Comparison of ENCODE assay signal across 16 cellular contexts in genomic region chr9:119195521-119195920, GRCh38.
DNase-seq lines count a peak whose midpoint lies in the region; ATAC-seq, FAIRE-seq and TF ChIP-seq lines count a peak whose summit lies in the region.
"Had no signal": no experiment of that assay in that cellular context is flagged by ENCODE, and none has a peak within 500 bp of the region (broad histone marks: within the 10 kb centered on the region; RNA-seq: fewer than 3 reads in every experiment).

No MANE protein-coding gene starts in this region.

- H2BK15ac ChIP-seq in H1 (ENCODE audit: low read length): no peak overlapping the region
- H2BK15ac ChIP-seq in mesendoderm (replicated peaks; ENCODE audit: low read depth): no peak overlapping the region

- H3K4ac ChIP-seq in H1 (replicated peaks; ENCODE audit: insufficient read length, low read depth, low read length): no peak overlapping the region
- H3K4ac ChIP-seq in mesendoderm (ENCODE audit: low read depth, low read length): no peak overlapping the region

- H3K4me3 ChIP-seq in H7 (ENCODE audit: insufficient read depth, low read depth, low read length) (no peak overlapping the region), H1 (ENCODE audit: extremely low read depth in 1 of 4, insufficient read depth in 2 of 4, low read depth in 3 of 4, low read length in 4 of 4) (no peak overlapping the region; a peak in 1 of 8 replicates), mesendoderm (ENCODE audit: low read length) (no peak overlapping the region)
- H3K4me3 ChIP-seq: A549, HAP-1 had no signal

- H3K27ac ChIP-seq in H1 (ENCODE audit: low read depth, low read length) (no peak overlapping the region), mesendoderm (ENCODE audit: low read depth, low read length) (no peak overlapping the region)
- H3K27ac ChIP-seq: A549, C4-2B had no signal

- H3K79me2 ChIP-seq in H1 (ENCODE audit: control insufficient read depth in 1 of 2, insufficient read depth in 2 of 2, low read length in 2 of 2) (no peaks in the 10 kb centered on the region), mesendoderm (ENCODE audit: control insufficient read depth, insufficient read depth, low read length) (no peaks in the 10 kb centered on the region)

- FAIRE-seq in H1 (lab: Jason Lieb, UNC): peak; percentile 88
- FAIRE-seq: A549, D721Med, HepG2, HTR-8/SVneo had no signal

- H2BK5ac ChIP-seq in H1 (ENCODE audit: low read depth, low read length): no peak overlapping the region
- H2BK5ac ChIP-seq in mesendoderm (ENCODE audit: low read length): no peak overlapping the region

- no peak for TF ChIP-seq CTCF in H1 (IDR thresholded peaks at IDR 0.05; ENCODE audit: control extremely low read depth in 1 of 3, insufficient read depth in 1 of 3, low read depth in 1 of 3, low read length in 3 of 3)

- H2AFZ ChIP-seq in H1 (ENCODE audit: low read length): no peak overlapping the region

- POLR2A ChIA-PET in H1 (lab: Charles Lee; ENCODE audit: partially characterized antibody): interaction anchor here (1.4 kb wide), 1 partner anchor 27 kb away, joined by 3 read pairs; no protein-coding TSS in a partner anchor

- TF ChIP-seq EP300 in H1 (IDR thresholded peaks at IDR 0.05; ENCODE audit: borderline replicate concordance in 1 of 2, low read depth in 2 of 2, low read length in 2 of 2): no peak

- H3K4me1 ChIP-seq in H1 (replicated peaks in 1 of 4; ENCODE audit: control insufficient read depth in 3 of 4, insufficient read depth in 4 of 4, low read length in 3 of 4) (peaks cover 0 to 10% (median 3%) of the 10 kb centered on the region in 4 experiments; a peak in 4 of 7 replicates), mesendoderm (ENCODE audit: control insufficient read depth, low read depth, low read length) (no peaks in the 10 kb centered on the region)
- H3K4me1 ChIP-seq: A549, BE2C, HAP-1 had no signal

- peak; percentile 21 for DNase-seq in H7
- peak; percentile 11 for DNase-seq in NCI-H1417 treated with DMSO at 0.1 percent for 48 hours (lab: John Stamatoyannopoulos, UW)
- DNase-seq in H1 (ENCODE audit: low read depth in 1 of 2, low spot score in 2 of 2): no peak
- peak; percentile 87 for DNase-seq in mesendoderm
- DNase-seq: BE2C; CD4-positive, alpha-beta memory T cell; DMS53 had no signal

- peak; percentile 6 to 28; a peak in 2 of 4 replicates for TF ChIP-seq RAD21 in H1 (IDR thresholded peaks at IDR 0.05 in 1 of 2, conservative IDR thresholded peaks at IDR 0.05 in 1 of 2; ENCODE audit: low read depth in 2 of 2, low read length in 2 of 2)

- H4K20me1 ChIP-seq in H1 (replicated peaks in 1 of 2; ENCODE audit: control insufficient read depth in 1 of 2, insufficient read depth in 2 of 2, low read length in 2 of 2): no peaks in the 10 kb centered on the region

- H3K36me3 ChIP-seq in H7 (replicated peaks; ENCODE audit: control insufficient read depth, insufficient read depth, low read length): no peaks in the 10 kb centered on the region
- no peaks in the 10 kb centered on the region for H3K36me3 ChIP-seq in H1 (ENCODE audit: control insufficient read depth in 2 of 4, insufficient read depth in 4 of 4, low read length in 3 of 4)
- no peaks in the 10 kb centered on the region for H3K36me3 ChIP-seq in mesendoderm (ENCODE audit: control insufficient read depth, insufficient read depth, low read length)
- H3K36me3 ChIP-seq: BE2C, HAP-1 had no signal

- no peak for TF ChIP-seq POLR2A in H1 (IDR thresholded peaks at IDR 0.05; ENCODE audit: control extremely low read depth in 1 of 2, low read depth in 2 of 2, low read length in 2 of 2)

- H3K27me3 ChIP-seq in H7 (ENCODE audit: control insufficient read depth, insufficient read depth, low read length) (no peaks in the 10 kb centered on the region), H1 (replicated peaks in 1 of 4; ENCODE audit: control insufficient read depth in 3 of 4, extremely low read depth in 1 of 4, insufficient read depth in 3 of 4, low read length in 3 of 4) (no peaks in the 10 kb centered on the region), mesendoderm (ENCODE audit: insufficient read depth, low read length, poor library complexity) (no peaks in the 10 kb centered on the region)
- H3K27me3 ChIP-seq: BE2C had no signal

- no peak overlapping the region for H3K18ac ChIP-seq in H1 (ENCODE audit: extremely low read depth, low read length)
- H3K18ac ChIP-seq in mesendoderm (ENCODE audit: low read length): no peak overlapping the region

- H3K23ac ChIP-seq in H1 (ENCODE audit: insufficient read length) (no peak overlapping the region), mesendoderm (ENCODE audit: low read length) (no peak overlapping the region)

- CTCF ChIA-PET in H1 (lab: Charles Lee; ENCODE audit: partially characterized antibody): interaction anchor here (0.9 to 1.3 kb wide), 2 partner anchors 11 to 170 kb away, joined by 3 to 4 read pairs; no protein-coding TSS in a partner anchor

- H4K8ac ChIP-seq in H1 (ENCODE audit: extremely low read depth, insufficient read depth, low read length) (no peak overlapping the region), mesendoderm (ENCODE audit: low read depth, low read length) (no peak overlapping the region)

- no peak overlapping the region for H2BK20ac ChIP-seq in H1 (ENCODE audit: low read length)

- H3K9ac ChIP-seq in H1 (replicated peaks in 1 of 4; ENCODE audit: extremely low read depth in 1 of 4, low read depth in 3 of 4, low read length in 3 of 4) (no peak overlapping the region), mesendoderm (ENCODE audit: low read length) (no peak overlapping the region)

- H2BK120ac ChIP-seq in H1 (replicated peaks; ENCODE audit: low read depth, low read length) (no peak overlapping the region), mesendoderm (ENCODE audit: low read depth, low read length) (no peak overlapping the region)

- ATAC-seq in GM19035 (IDR thresholded peaks at IDR 0.05; ENCODE audit: unreplicated experiment): no peak
- ATAC-seq in HG03571 (IDR thresholded peaks at IDR 0.05; ENCODE audit: unreplicated experiment): no peak
- ATAC-seq in SK-N-SH treated with all-trans-retinoic acid at 6 μM for 48 hours: no peak
- ATAC-seq: A549, HepG2 had no signal

- no peak overlapping the region for H3K14ac ChIP-seq in H1 (ENCODE audit: insufficient read length)

- no peaks in the 10 kb centered on the region for H3K9me3 ChIP-seq in H1 (ENCODE audit: insufficient read depth in 2 of 2, low read depth in 1 of 2, low read length in 1 of 2)
- H3K9me3 ChIP-seq: A549, BE2C, HAP-1 had no signal

- no peak overlapping the region for H2BK12ac ChIP-seq in H1 (ENCODE audit: low read depth, low read length)

- 27% methylated on average over 2 of the region's 2 CpGs; no CpG with 5 or more reads in 1 of the 2 experiments for WGBS in H1 (ENCODE audit: extremely low coverage in 1 of 2, insufficient coverage in 1 of 2, insufficient read length in 1 of 2, insufficient replicate concordance in 2 of 2, low coverage in 1 of 2, low lambda C conversion rate in 2 of 2, missing lambda C conversion rate in 1 of 2), 2 experiments
- WGBS in mesendoderm (ENCODE audit: extremely low coverage, insufficient coverage, low lambda C conversion rate): no CpG with 5 or more reads among the region's 2 CpGs

- H2AK5ac ChIP-seq in H1 (ENCODE audit: low read depth, low read length): no peak overlapping the region
- no peak overlapping the region for H2AK5ac ChIP-seq in mesendoderm (ENCODE audit: low read length)

- H3K23me2 ChIP-seq in H1 (ENCODE audit: low read depth, low read length): no peaks in the 10 kb centered on the region

- peak overlapping the region; percentile 13 to 30; a peak in 2 of 4 replicates for H3K4me2 ChIP-seq in H1 (ENCODE audit: insufficient read depth in 1 of 2, low read depth in 2 of 2, low read length in 2 of 2)
- H3K4me2 ChIP-seq in mesendoderm (ENCODE audit: low read length): no peak overlapping the region
- H3K4me2 ChIP-seq: A549 had no signal

- H4K91ac ChIP-seq in H1 (replicated peaks; ENCODE audit: insufficient read length, low read length): no peak overlapping the region

- H3K79me1 ChIP-seq in H1 (ENCODE audit: low read depth, low read length) (no peaks in the 10 kb centered on the region), mesendoderm (ENCODE audit: low read length) (no peaks in the 10 kb centered on the region)

- H4K5ac ChIP-seq in H1 (ENCODE audit: insufficient read length, low read depth, low read length) (no peak overlapping the region), mesendoderm (ENCODE audit: low read length) (no peak overlapping the region)

- H3K56ac ChIP-seq in H1 (replicated peaks; ENCODE audit: insufficient read length, low read depth, low read length) (no peak overlapping the region), mesendoderm (ENCODE audit: low read length) (no peak overlapping the region)

TF ChIP-seq in H1, 55 proteins besides CTCF, POLR2A, EP300 and RAD21:
- 0 out of 2 replicates have a peak, but pooled peaks have one; percentile 58 for TF ChIP-seq TCF12 (IDR thresholded peaks at IDR 0.05; ENCODE audit: low read depth, low read length)
- 0 out of 4 replicates have a peak, but pooled peaks of 1 of the 2 experiments have one; percentile 61 for TF ChIP-seq HDAC2 (IDR thresholded peaks at IDR 0.05; ENCODE audit: borderline replicate concordance in 1 of 2, low read depth in 2 of 2, low read length in 2 of 2)
- TF ChIP-seq GTF2F1 (IDR thresholded peaks at IDR 0.05; ENCODE audit: borderline replicate concordance, low read depth, low read length): no peak

TF ChIP-seq in SK-N-SH treated with all-trans-retinoic acid at 6 μM for 48 hours, 23 proteins besides CTCF, POLR2A, EP300 and RAD21 (continues in another document):
- TF ChIP-seq ZFP3 (CRISPR knock-in tag; IDR thresholded peaks at IDR 0.05) (no peak), TSHZ2 (CRISPR knock-in tag; IDR thresholded peaks at IDR 0.05) (no peak), RARB (CRISPR knock-in tag; IDR thresholded peaks at IDR 0.05) (no peak)

Comparison
In these comparisons a context has a peak if more than half of its experiments do, and no peak if none do; other contexts are left out.
1. DNase-seq: peak in H7 (single experiment), NCI-H1417 treated with DMSO at 0.1 percent for 48 hours (single experiment) and mesendoderm (single experiment); none in H1 (0 of 2).